17 cellular contexts compared by ENCODE assay signal in genomic region chrX:39777623-39778025, GRCh38.
DNase-seq lines count a peak whose midpoint lies in the region; ATAC-seq, FAIRE-seq and TF ChIP-seq lines count a peak whose summit lies in the region.
"Had no signal": no experiment of that assay in that cellular context is flagged by ENCODE, and none has a peak within 500 bp of the region (broad histone marks: within the 10 kb centered on the region; RNA-seq: fewer than 3 reads in every experiment).

No MANE protein-coding gene starts in this region.

- H3K27me3 Mint-ChIP-seq in T-helper 17 cell (no peaks in the 10 kb centered on the region), astrocyte (ENCODE audit: low read depth, unreplicated experiment) (peaks cover 3% of the 10 kb centered on the region)

- no peaks in the 10 kb centered on the region for H3K36me3 ChIP-seq in astrocyte (ENCODE audit: insufficient read depth, low read length)
- no peaks in the 10 kb centered on the region for H3K36me3 ChIP-seq in osteoblast (ENCODE audit: insufficient read depth, low read length)
- H3K36me3 ChIP-seq: adrenal gland, uterus had no signal

- H3K27me3 ChIP-seq in astrocyte (ENCODE audit: insufficient read depth, low read length), result no peaks in the 10 kb centered on the region
- peaks cover 12% of the 10 kb centered on the region for H3K27me3 ChIP-seq in osteoblast (ENCODE audit: insufficient read depth, low read length)
- H3K27me3 ChIP-seq: uterus had no signal

- TF ChIP-seq CTCF in astrocyte (IDR thresholded peaks at IDR 0.05; ENCODE audit: insufficient read depth, low read depth, low read length) (no peak), osteoblast (IDR thresholded peaks at IDR 0.05; ENCODE audit: extremely low read depth, low read depth, low read length) (no peak)

- H3K79me2 ChIP-seq in astrocyte (ENCODE audit: insufficient read depth, low read length), result no peaks in the 10 kb centered on the region
- no peaks in the 10 kb centered on the region for H3K79me2 ChIP-seq in osteoblast (ENCODE audit: insufficient read depth, low read length)

- DNase-seq in NOMO-1 treated with DMSO at 0.1 percent for 48 hours (lab: John Stamatoyannopoulos, UW; ENCODE audit: unreplicated experiment) (peak; percentile 14), NOMO-1 treated with dmso at 0.1 percent for 144 hours (lab: John Stamatoyannopoulos, UW; ENCODE audit: unreplicated experiment) (no peak), T-helper 17 cell (no peak), astrocyte (ENCODE audit: low read depth) (no peak), osteoblast (ENCODE audit: insufficient read length, low spot score, missing footprints) (no peak), globus pallidus (ENCODE audit: low spot score) (no peak), ecto neural progenitor cell (ENCODE audit: low spot score) (no peak)
- DNase-seq in Jurkat, Clone E6-1 (ENCODE audit: low read depth, low spot score), result peak; percentile 51
- DNase-seq: adrenal gland; COR-L47; foreskin melanocyte; NCI-H1436 treated with DMSO at 0.1 percent for 48 hours; NCI-H446 treated with DMSO at 0.1 percent for 48 hours; right cardiac atrium; stimulated activated naive CD4-positive, alpha-beta T cell treated with Interleukin-2 at 50 U/mL for 16 hours; uterus had no signal

- H3K27ac ChIP-seq in astrocyte (ENCODE audit: low read depth, low read length) (no peak overlapping the region), osteoblast (ENCODE audit: low read depth, low read length) (no peak overlapping the region)
- H3K27ac ChIP-seq: adrenal gland, uterus had no signal

- FAIRE-seq in astrocyte (lab: Jason Lieb, UNC), result peak; percentile 81

- H4K20me1 ChIP-seq in astrocyte (ENCODE audit: insufficient read depth, low read length), result no peaks in the 10 kb centered on the region
- H4K20me1 ChIP-seq in osteoblast (ENCODE audit: insufficient read depth, low read length), result no peaks in the 10 kb centered on the region

- no peak overlapping the region for H3K9ac ChIP-seq in astrocyte (ENCODE audit: low read length)

- H3K9me3 Mint-ChIP-seq in astrocyte (ENCODE audit: unreplicated experiment), result peaks cover 3% of the 10 kb centered on the region

- no peak for ATAC-seq in T-helper 17 cell
- ATAC-seq: GM23338, right cardiac atrium had no signal

- H3K27ac Mint-ChIP-seq in T-helper 17 cell (peak overlapping the region; percentile 39), astrocyte (ENCODE audit: unreplicated experiment) (no peak overlapping the region)
- H3K27ac Mint-ChIP-seq: GM23338 had no signal

- H3K9me3 ChIP-seq in T-helper 17 cell (ENCODE audit: control insufficient read depth, low read length, poor library complexity, severe bottlenecking) (no peaks in the 10 kb centered on the region), astrocyte (ENCODE audit: insufficient read depth, low read depth, low read length) (no peaks in the 10 kb centered on the region), osteoblast (ENCODE audit: low read depth, low read length) (peaks cover 3% of the 10 kb centered on the region)
- H3K9me3 ChIP-seq: adrenal gland, uterus had no signal

- H3K4me1 ChIP-seq in astrocyte (ENCODE audit: insufficient read depth, low read length) (peaks cover 5% of the 10 kb centered on the region), osteoblast (ENCODE audit: insufficient read depth, low read length) (no peaks in the 10 kb centered on the region)
- H3K4me1 ChIP-seq: adrenal gland, uterus had no signal

- H2AFZ ChIP-seq in astrocyte (ENCODE audit: low read depth, low read length) (no peak overlapping the region), osteoblast (ENCODE audit: low read length) (no peak overlapping the region)
- H2AFZ ChIP-seq: GM23338 had no signal

- H3K4me1 Mint-ChIP-seq in T-helper 17 cell, result peaks cover 20% of the 10 kb centered on the region
- peaks cover 10% of the 10 kb centered on the region for H3K4me1 Mint-ChIP-seq in astrocyte (ENCODE audit: low read depth, unreplicated experiment)

- H3K4me3 Mint-ChIP-seq in T-helper 17 cell (no peak overlapping the region), astrocyte (ENCODE audit: unreplicated experiment) (no peak overlapping the region)
- H3K4me3 Mint-ChIP-seq: GM23338 had no signal

- no peaks in the 10 kb centered on the region for H3K36me3 Mint-ChIP-seq in T-helper 17 cell (ENCODE audit: low read depth)
- H3K36me3 Mint-ChIP-seq in astrocyte (ENCODE audit: low read depth, unreplicated experiment), result no peaks in the 10 kb centered on the region

- H3K4me2 ChIP-seq in astrocyte (ENCODE audit: low read length) (no peak overlapping the region), osteoblast (ENCODE audit: insufficient read depth, low read length) (no peak overlapping the region)
- H3K4me2 ChIP-seq: GM23338 had no signal

- no peak overlapping the region for H3K4me3 ChIP-seq in Jurkat, Clone E6-1 (ENCODE audit: low read length)
- H3K4me3 ChIP-seq in astrocyte (ENCODE audit: insufficient read depth, low read depth, low read length) (no peak overlapping the region), osteoblast (ENCODE audit: insufficient read depth, low read length) (no peak overlapping the region)
- H3K4me3 ChIP-seq: adrenal gland, GM23338, uterus had no signal

Comparison
In these comparisons a context has a peak if more than half of its experiments do, and no peak if none do; other contexts are left out.
1. DNase-seq: peak in NOMO-1 treated with DMSO at 0.1 percent for 48 hours (single experiment) and Jurkat, Clone E6-1 (single experiment); none in NOMO-1 treated with dmso at 0.1 percent for 144 hours (single experiment), T-helper 17 cell (0 of 3), astrocyte (single experiment), osteoblast (single experiment), globus pallidus (single experiment) and ecto neural progenitor cell (single experiment).